Comparison of ENCODE assay signal across 23 cellular contexts in the genomic region with DNA sequence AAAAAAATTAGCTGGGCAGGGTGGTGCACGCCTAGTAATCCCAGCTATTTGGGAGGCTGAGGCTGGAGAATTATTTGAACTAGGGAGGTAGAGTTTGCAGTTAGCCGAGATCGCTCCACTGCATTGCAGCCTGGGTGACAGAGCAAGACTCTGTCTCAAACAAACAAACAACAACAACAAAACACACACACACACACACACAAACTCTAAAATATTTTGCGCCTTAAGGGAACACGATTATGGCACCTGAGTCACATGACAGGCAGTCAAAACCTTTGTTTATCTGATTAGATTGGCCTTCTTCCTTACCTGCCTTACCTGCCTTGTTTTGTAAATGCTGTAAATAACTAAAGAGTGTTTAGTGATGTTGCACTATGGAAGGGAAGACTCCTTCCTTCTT.
"Had no signal": no experiment of that assay in that cellular context is flagged by ENCODE, and none has a peak within 500 bp of the region (broad histone marks: within the 10 kb centered on the region; RNA-seq: fewer than 3 reads in every experiment).

No MANE protein-coding gene starts in this region.

- H3K27ac ChIP-seq: stomach, suprapubic skin, testis, thoracic aorta, thyroid gland, tibial artery, tibial nerve, transverse colon, upper lobe of left lung, upper lobe of right lung, uterus, vagina had no signal

- H3K27me3 ChIP-seq: stomach, suprapubic skin, testis, thyroid gland, tibial artery, tibial nerve, transverse colon, upper lobe of left lung, upper lobe of right lung, uterus, vagina had no signal

- H3K9me3 ChIP-seq: stomach, suprapubic skin, testis, thoracic aorta, thyroid gland, tibial artery, tibial nerve, transverse colon, upper lobe of left lung, upper lobe of right lung, uterus, vagina had no signal

- H3K4me1 ChIP-seq: stomach, suprapubic skin, testis, thyroid gland, tibial artery, tibial nerve, upper lobe of left lung, upper lobe of right lung, uterus, vagina had no signal

- H3K4me3 ChIP-seq: stomach, suprapubic skin, testis, thoracic aorta, thyroid gland, tibial artery, tibial nerve, transverse colon, upper lobe of left lung, upper lobe of right lung, uterus, vagina had no signal

- H3K36me3 ChIP-seq: stomach, suprapubic skin, thoracic aorta, thyroid gland, tibial artery, tibial nerve, transverse colon, upper lobe of right lung, uterus, vagina had no signal

- DNase-seq: stimulated activated CD4-positive, alpha-beta T cell treated with anti-CD3 and anti-CD28 coated beads, Interleukin-2, amount 100 ng/mL, for 48 hours; stimulated activated CD4-positive, alpha-beta T cell treated with anti-CD3 and anti-CD28 coated beads, Interleukin-4, amount 100 ng/mL, for 1 hour; stimulated activated CD4-positive, alpha-beta T cell treated with anti-CD3 and anti-CD28 coated beads, Interleukin-4, amount 100 ng/mL, for 24 hours; stimulated activated CD4-positive, alpha-beta T cell treated with anti-CD3 and anti-CD28 coated beads, Interleukin-4, amount 100 ng/mL, for 4 hours; stimulated activated CD8-positive, alpha-beta memory T cell treated with anti-CD3 and anti-CD28 coated beads, Interleukin-4, amount 100 ng/mL, for 48 hours; stimulated activated naive B cell treated with anti-CD40 and anti-IgM and Interleukin-4, amounts not matched to agents 10 μg/mL and 1 μg/mL and 100 μg/mL, for 72 hours; stimulated activated naive CD4-positive, alpha-beta T cell; stimulated activated naive CD4-positive, alpha-beta T cell treated with Interleukin-2 at 50 U/mL for 16 hours; stimulated activated naive CD8-positive, alpha-beta T cell treated with anti-CD3 and anti-CD28 coated beads, Interleukin-15, amount 100 ng/mL, for 72 hours; stimulated activated naive CD8-positive, alpha-beta T cell treated with anti-CD3 and anti-CD28 coated beads, Interleukin-15, Interleukin-2, amounts not matched to agents 100 U/mL and 50 U/mL, for 24 hours; stomach; substantia nigra; testis; thyroid gland; tibial artery; transverse colon; upper lobe of left lung; upper lobe of right lung; uterus had no signal
